8 cellular contexts compared by ENCODE assay signal in the genomic region with DNA sequence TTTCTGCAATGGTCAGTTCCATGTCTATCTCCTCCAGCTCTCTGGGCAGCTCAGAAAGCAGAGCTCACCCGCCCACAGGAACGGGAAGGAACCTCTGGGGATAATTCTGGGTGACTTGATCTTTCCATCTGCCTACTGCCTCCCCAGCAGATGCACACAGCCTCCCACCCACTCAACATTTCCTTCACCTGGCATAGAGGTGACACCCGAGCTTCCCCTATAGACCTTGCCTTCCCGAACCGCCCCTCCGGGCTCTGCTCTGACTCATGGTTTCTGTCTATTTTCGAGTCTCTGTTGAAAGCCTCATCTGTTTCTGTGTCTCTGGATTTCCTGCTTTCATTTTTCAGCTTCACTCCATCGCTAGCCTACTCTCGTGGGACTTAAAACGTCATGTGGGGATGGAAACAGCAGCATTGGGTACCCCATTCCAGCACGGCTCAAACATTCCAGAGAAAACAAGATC. TPM values are rescaled to one million over a fixed set of nuclear protein-coding genes. Genes with fewer than 3 reads are reported as not detected.
DNase-seq lines count a peak whose midpoint lies in the region; ATAC-seq and TF ChIP-seq lines count a peak whose summit lies in the region.

No MANE protein-coding gene starts in this region.

- no peaks in the 10 kb centered on the region for H3K27me3 ChIP-seq in mesenchymal stem cell (ENCODE audit: control insufficient read depth in 1 of 2, insufficient read depth in 1 of 2, low read length in 2 of 2)

- H3K9me3 ChIP-seq in mesenchymal stem cell (ENCODE audit: control insufficient read depth, low read length) = no peaks in the 10 kb centered on the region

- in situ Hi-C loops in GM13976 (cut with MboI; ENCODE audit: low sequenced_read_pairs, unreplicated experiment) = no loop called here

- peak overlapping the region in 1 of 2 experiments; percentile 72 for H3K4me3 ChIP-seq in mesenchymal stem cell (ENCODE audit: insufficient read depth in 1 of 2, low read depth in 1 of 2, low read length in 2 of 2)

- peaks cover 7% of the 10 kb centered on the region for H3K4me1 ChIP-seq in mesenchymal stem cell (ENCODE audit: control insufficient read depth, insufficient read depth, low read depth, low read length)

- no peak overlapping the region for H3K18ac ChIP-seq in mesenchymal stem cell (ENCODE audit: low read depth in 1 of 2, low read length in 2 of 2)

- H2BK12ac ChIP-seq in mesenchymal stem cell (ENCODE audit: low read length in 2 of 2) = no peak overlapping the region

- H3K79me1 ChIP-seq in mesenchymal stem cell (replicated peaks; ENCODE audit: low read length, poor library complexity, severe bottlenecking) = peaks cover 33% of the 10 kb centered on the region

- H3K14ac ChIP-seq in mesenchymal stem cell (ENCODE audit: low read length in 2 of 2) = no peak overlapping the region

- no peak overlapping the region for H4K8ac ChIP-seq in mesenchymal stem cell (ENCODE audit: low read length)

- peak; percentile 82 for DNase-seq in GM13976 (ENCODE audit: low spot score)
- peak; percentile 75 for DNase-seq in RPMI7951 (ENCODE audit: low read depth)
- peak; percentile 74 for DNase-seq in amniotic epithelial cell (ENCODE audit: low read depth)
- DNase-seq in mesenchymal stem cell = peak; percentile 57
- DNase-seq in stimulated activated naive CD4-positive, alpha-beta T cell treated with Interleukin-2 at 50 U/mL for 16 hours (lab: John Stamatoyannopoulos, UW) = peak; percentile 86
- no peak for DNase-seq in NCI-H1092 treated with DMSO at 0.1 percent for 48 hours (lab: John Stamatoyannopoulos, UW)
- no peak for DNase-seq in SKM-1 (lab: John Stamatoyannopoulos, UW; ENCODE audit: unreplicated experiment)

- H2BK120ac ChIP-seq in mesenchymal stem cell (ENCODE audit: low read depth, low read length) = no peak overlapping the region

- H2BK5ac ChIP-seq in mesenchymal stem cell (ENCODE audit: low read depth, low read length, poor library complexity, severe bottlenecking) = no peak overlapping the region

- H2BK15ac ChIP-seq in mesenchymal stem cell (ENCODE audit: low read depth, poor library complexity, severe bottlenecking) = no peak overlapping the region

- H2AK5ac ChIP-seq in mesenchymal stem cell (ENCODE audit: low read length, severe bottlenecking) = no peak overlapping the region

- no peak for TF ChIP-seq CTCF in GM13976 (IDR thresholded peaks at IDR 0.05; ENCODE audit: borderline replicate concordance, control extremely low read depth, extremely low read depth, insufficient read depth, missing control alignments)

- no peak overlapping the region for H3K4me2 ChIP-seq in mesenchymal stem cell (ENCODE audit: low read length, poor library complexity, severe bottlenecking)

- peak; percentile 88 for ATAC-seq in HG02610 (IDR thresholded peaks at IDR 0.05; ENCODE audit: unreplicated experiment)

- H3K4ac ChIP-seq in mesenchymal stem cell (ENCODE audit: low read depth in 1 of 2, low read length in 2 of 2) = no peak overlapping the region

- H3K9ac ChIP-seq in mesenchymal stem cell (ENCODE audit: low read length) = peak overlapping the region; percentile 50

- no peak overlapping the region for H2AFZ ChIP-seq in mesenchymal stem cell (ENCODE audit: low read depth, low read length)

- 79% methylated on average over 11 of the region's 11 CpGs for WGBS in mesenchymal stem cell

- H3K36me3 ChIP-seq in mesenchymal stem cell (ENCODE audit: control insufficient read depth in 1 of 2, insufficient read depth in 2 of 2, low read depth in 1 of 2, low read length in 2 of 2) = peaks cover 15 to 22% of the 10 kb centered on the region in 2 experiments

- no peak overlapping the region for H4K91ac ChIP-seq in mesenchymal stem cell (ENCODE audit: low read length)

- H3K27ac ChIP-seq in mesenchymal stem cell (ENCODE audit: low read length, poor library complexity, severe bottlenecking) = no peak overlapping the region

- no peak overlapping the region for H3K23ac ChIP-seq in mesenchymal stem cell (ENCODE audit: low read length in 2 of 2)

RNA-seq across cellular contexts. Expression of a gene that starts 11.4 kb away (rescaled TPM):
- total RNA-seq in RPMI7951 (2014; rRNA removed; shearing (Covaris generic)) = 6.4 and 8.4 TPM in 2 replicates
- polyA plus RNA-seq in mesenchymal stem cell (2013, experiment 1 of 2) = 17.0 TPM
- polyA plus RNA-seq in mesenchymal stem cell (2013, experiment 2 of 2) = 15.9 TPM

RNA-seq across cellular contexts. Expression of a gene that starts 11.6 kb away (rescaled TPM):
- total RNA-seq in RPMI7951 (2014; rRNA removed; shearing (Covaris generic)) = 54.8 and 58.2 TPM in 2 replicates
- 36.2 TPM for polyA plus RNA-seq in mesenchymal stem cell (2013, experiment 1 of 2)
- 36.1 TPM for polyA plus RNA-seq in mesenchymal stem cell (2013, experiment 2 of 2)

RNA-seq across cellular contexts. Expression of a gene that starts 21.0 kb away (rescaled TPM):
- 7.4 and 9.3 TPM in 2 replicates for total RNA-seq in RPMI7951 (2014; rRNA removed; shearing (Covaris generic))
- polyA plus RNA-seq in mesenchymal stem cell (2013, experiment 1 of 2) = 7.0 TPM
- 7.0 TPM for polyA plus RNA-seq in mesenchymal stem cell (2013, experiment 2 of 2)

RNA-seq across cellular contexts. Expression of a gene that starts 39.2 kb away (rescaled TPM):
- total RNA-seq in RPMI7951 (2014; rRNA removed; shearing (Covaris generic)) = 7.3 and 7.9 TPM in 2 replicates
- 5.0 TPM for polyA plus RNA-seq in mesenchymal stem cell (2013, experiment 1 of 2)
- polyA plus RNA-seq in mesenchymal stem cell (2013, experiment 2 of 2) = 4.5 TPM

RNA-seq across cellular contexts. Expression of a gene that starts 44.6 kb away (rescaled TPM):
- total RNA-seq in RPMI7951 (2014; rRNA removed; shearing (Covaris generic)) = 58.0 and 62.7 TPM in 2 replicates
- polyA plus RNA-seq in mesenchymal stem cell (2013, experiment 1 of 2) = 24.1 TPM
- 21.9 TPM for polyA plus RNA-seq in mesenchymal stem cell (2013, experiment 2 of 2)

Comparison
In these comparisons a context has a peak if more than half of its experiments do, and no peak if none do; other contexts are left out.
1. DNase-seq: peak in GM13976 (single experiment), RPMI7951 (single experiment), amniotic epithelial cell (single experiment), mesenchymal stem cell (single experiment) and stimulated activated naive CD4-positive, alpha-beta T cell treated with Interleukin-2 at 50 U/mL for 16 hours (single experiment); none in NCI-H1092 treated with DMSO at 0.1 percent for 48 hours (single experiment) and SKM-1 (single experiment).